Comparison of ENCODE assay signal across 1 cellular context in genomic region chr16:27703545-27703944, GRCh38.
TF ChIP-seq lines count a peak whose summit lies in the region.

No MANE protein-coding gene starts in this region.

TF ChIP-seq in IMR-90, 13 proteins besides CTCF, POLR2A, EP300 and RAD21 (continued from another document):
- TF ChIP-seq ELK1 (IDR thresholded peaks at IDR 0.05; ENCODE audit: borderline replicate concordance, low read depth, low read length) (no peak), NFE2L2 (IDR thresholded peaks at IDR 0.05; ENCODE audit: low read depth, low read length) (no peak), CHD1 (IDR thresholded peaks at IDR 0.05; ENCODE audit: low read depth, low read length) (no peak)
TF ChIP-seq in IMR-90: peak in this region for 0.
